ENCODE assay signal across 8 cellular contexts in genomic region chr1:90964444-90965035, GRCh38. TPM values are rescaled to one million over a fixed set of nuclear protein-coding genes. Genes with fewer than 3 reads are reported as not detected.
DNase-seq lines count a peak whose midpoint lies in the region; ATAC-seq and TF ChIP-seq lines count a peak whose summit lies in the region.

No MANE protein-coding gene starts in this region.

- no peaks in the 10 kb centered on the region for H3K27me3 Mint-ChIP-seq in stimulated activated naive B cell treated with anti-CD40 and anti-IgM and Interleukin-4, amounts not matched to agents 10 μg/mL and 1 μg/mL and 100 μg/mL, for 72 hours

- BruUV-seq in PC-9 (replicated peaks; lab: Mats Ljungman, UMichigan) = no TSS peak

- 77% methylated on average over 1 of the region's 1 CpG for WGBS in thyroid gland, 2 donors

- H3K36me3 Mint-ChIP-seq in stimulated activated naive B cell treated with anti-CD40 and anti-IgM and Interleukin-4, amounts not matched to agents 10 μg/mL and 1 μg/mL and 100 μg/mL, for 72 hours = peaks cover 17 to 29% of the 10 kb centered on the region in 2 donors

- peak; percentile 73 for TF ChIP-seq CTCF in 22Rv1 (IDR thresholded peaks at IDR 0.05)
- peak; percentile 76 for TF ChIP-seq CTCF in PC-9 (conservative IDR thresholded peaks at IDR 0.05)
- peak; percentile 47 for TF ChIP-seq CTCF in fibroblast of pulmonary artery (IDR thresholded peaks at IDR 0.05; ENCODE audit: low read length, missing control alignments)
- no peak for TF ChIP-seq CTCF in GM20000 (IDR thresholded peaks at IDR 0.05; ENCODE audit: extremely low read depth, missing control alignments)
- peak in 3 of 6 experiments; percentile 33 to 43 (median 40) for TF ChIP-seq CTCF in thyroid gland (IDR thresholded peaks at IDR 0.05)

- H3K4me1 ChIP-seq in PC-9 (replicated peaks; ENCODE audit: insufficient read depth) = peaks cover 15% of the 10 kb centered on the region
- no peaks in the 10 kb centered on the region for H3K4me1 ChIP-seq in thyroid gland

- H3K4me3 ChIP-seq in PC-9 = no peak overlapping the region
- no peak overlapping the region for H3K4me3 ChIP-seq in fibroblast of pulmonary artery (replicated peaks; ENCODE audit: low read depth, low read length)
- no peak overlapping the region for H3K4me3 ChIP-seq in thyroid gland (replicated peaks in 1 of 3)

- peaks cover 32% of the 10 kb centered on the region for H3F3A ChIP-seq in PC-9 (ENCODE audit: insufficient read depth, low read depth)

- peaks cover 0 to under 1% of the 10 kb centered on the region in 2 donors for H3K9me3 Mint-ChIP-seq in stimulated activated naive B cell treated with anti-CD40 and anti-IgM and Interleukin-4, amounts not matched to agents 10 μg/mL and 1 μg/mL and 100 μg/mL, for 72 hours

- no peak overlapping the region for H2AFZ ChIP-seq in PC-9

- no peak overlapping the region for H3K4me3 Mint-ChIP-seq in stimulated activated naive B cell treated with anti-CD40 and anti-IgM and Interleukin-4, amounts not matched to agents 10 μg/mL and 1 μg/mL and 100 μg/mL, for 72 hours

- H3K9me2 ChIP-seq in PC-9 (ENCODE audit: insufficient read depth) = no peaks in the 10 kb centered on the region

- H3K4me2 ChIP-seq in PC-9 = no peak overlapping the region

- H3K79me2 ChIP-seq in PC-9 (ENCODE audit: low read depth) = peaks cover 83% of the 10 kb centered on the region

- no peak overlapping the region for H3K27ac Mint-ChIP-seq in stimulated activated naive B cell treated with anti-CD40 and anti-IgM and Interleukin-4, amounts not matched to agents 10 μg/mL and 1 μg/mL and 100 μg/mL, for 72 hours

- H3K36me3 ChIP-seq in PC-9 (ENCODE audit: low read depth) = peaks cover 27% of the 10 kb centered on the region; the same call in 1 of the 2 replicates
- no peaks in the 10 kb centered on the region for H3K36me3 ChIP-seq in thyroid gland

- POLR2A ChIA-PET in PC-9 (lab: Charles Lee; ENCODE audit: unreplicated experiment) = interaction anchor here (0.6 to 0.7 kb wide), 2 partner anchors 114 to 1035 kb away, joined by 3 to 10 read pairs; no protein-coding TSS in a partner anchor

- H4K20me1 ChIP-seq in PC-9 (ENCODE audit: insufficient read depth) = peaks cover 51% of the 10 kb centered on the region

- ATAC-seq in GM18511 (IDR thresholded peaks at IDR 0.05; ENCODE audit: unreplicated experiment) = peak; percentile 54
- ATAC-seq in stimulated activated naive B cell treated with anti-CD40 and anti-IgM and Interleukin-4, amounts not matched to agents 10 μg/mL and 1 μg/mL and 100 μg/mL, for 72 hours (replicated peaks) = no peak

- H3K4me1 Mint-ChIP-seq in stimulated activated naive B cell treated with anti-CD40 and anti-IgM and Interleukin-4, amounts not matched to agents 10 μg/mL and 1 μg/mL and 100 μg/mL, for 72 hours = peaks cover 19 to 60% of the 10 kb centered on the region in 2 donors

- intact Hi-C loops in PC-9 (cut with micrococcal nuclease; ENCODE audit: unreplicated experiment) (loop anchor here (2.0 kb wide), 1 partner anchor 244 kb away; no protein-coding TSS in a partner anchor), thyroid gland (cut with DNase I) (no loop called here)

- H3K27ac ChIP-seq in 22Rv1 (no peak overlapping the region), PC-9 (peak overlapping the region; percentile 27; the same call in 1 of the 2 replicates), thyroid gland (no peak overlapping the region)

- DNase-seq in PC-9 = no peak
- DNase-seq in fibroblast of pulmonary artery (ENCODE audit: low read depth) = peak; percentile 45
- no peak for DNase-seq in GM20000 (ENCODE audit: low spot score)
- DNase-seq in thyroid gland = no peak
- no peak for DNase-seq in stimulated activated naive B cell treated with anti-CD40 and anti-IgM and Interleukin-4, amounts not matched to agents 10 μg/mL and 1 μg/mL and 100 μg/mL, for 72 hours
- no peak for DNase-seq in islet precursor cell

- TF ChIP-seq POLR2A in thyroid gland (IDR thresholded peaks at IDR 0.05) = no peak

- CTCF ChIA-PET in PC-9 (lab: Charles Lee) = interaction anchor here (0.6 to 1.0 kb wide), 2 partner anchors 243 to 272 kb away, joined by 3 to 12 read pairs; no protein-coding TSS in a partner anchor

- H3K27me3 ChIP-seq in PC-9 (ENCODE audit: insufficient read depth, low read depth) (no peaks in the 10 kb centered on the region), thyroid gland (no peaks in the 10 kb centered on the region)

- peaks cover 3% of the 10 kb centered on the region for H3K9me3 ChIP-seq in PC-9 (ENCODE audit: insufficient read depth, low read depth)
- H3K9me3 ChIP-seq in thyroid gland = no peaks in the 10 kb centered on the region

RNA-seq across cellular contexts. Expression of gene ZNF644, which starts 57.3 kb away (rescaled TPM):
- 36.5 and 37.9 TPM in 2 replicates for total RNA-seq in PC-9 (2021)
- total RNA-seq in thyroid gland = 100 to 1,000 TPM in 1 of 4 donors, 10 to 100 TPM in 3; 70.2 to 105 (median 82.4) TPM
